ENCODE assay signal across 8 cellular contexts in genomic region chr12:124713436-124714082, GRCh38.
DNase-seq lines count a peak whose midpoint lies in the region; TF ChIP-seq lines count a peak whose summit lies in the region.

No MANE protein-coding gene starts in this region.

- intact Hi-C loops in posterior cingulate gyrus (cut with DNase I), result no loop called here

- POLR2A ChIA-PET in HEK293 (lab: Yijun Ruan, JAX), result no interaction called here

- H3K4me3 Mint-ChIP-seq in activated naive CD4-positive, alpha-beta T cell treated with anti-CD3 and anti-CD28 coated beads, Interleukin-2, amount 50 U/mL, for 24 hours, result peak overlapping the region; percentile 74
- peak overlapping the region; percentile 80 to 87 (median 81) for H3K4me3 Mint-ChIP-seq in immature natural killer cell

- peak overlapping the region; percentile 88 for H3K27ac Mint-ChIP-seq in activated naive CD4-positive, alpha-beta T cell treated with anti-CD3 and anti-CD28 coated beads, Interleukin-2, amount 50 U/mL, for 24 hours
- H3K27ac Mint-ChIP-seq in immature natural killer cell, result peak overlapping the region; percentile 49 to 91 (median 86)

- H3K36me3 ChIP-seq in HEK293 (ENCODE audit: control insufficient read depth in 2 of 2, insufficient read depth in 1 of 2, low read length in 2 of 2) (no peaks in the 10 kb centered on the region), OCI-LY3 (replicated peaks; ENCODE audit: low read depth, low read length) (no peaks in the 10 kb centered on the region)

- no peaks in the 10 kb centered on the region for H4K20me1 ChIP-seq in OCI-LY3 (ENCODE audit: insufficient read depth, low read length)

- H3K79me2 ChIP-seq in OCI-LY3 (ENCODE audit: low read length), result no peaks in the 10 kb centered on the region

- no peaks in the 10 kb centered on the region for H3K27me3 Mint-ChIP-seq in activated naive CD4-positive, alpha-beta T cell treated with anti-CD3 and anti-CD28 coated beads, Interleukin-2, amount 50 U/mL, for 24 hours
- peaks cover 2 to 5% (median 4%) of the 10 kb centered on the region in 3 donors for H3K27me3 Mint-ChIP-seq in immature natural killer cell (ENCODE audit: low read depth in 3 of 3)

- CTCF ChIA-PET in HEK293 (lab: Yijun Ruan, JAX), result no interaction called here

- no peaks in the 10 kb centered on the region for H3K9me3 Mint-ChIP-seq in activated naive CD4-positive, alpha-beta T cell treated with anti-CD3 and anti-CD28 coated beads, Interleukin-2, amount 50 U/mL, for 24 hours
- H3K9me3 Mint-ChIP-seq in immature natural killer cell, result no peaks in the 10 kb centered on the region

- H3K9me3 ChIP-seq in HEK293 (ENCODE audit: control insufficient read depth, insufficient read depth, low read depth, low read length) (no peaks in the 10 kb centered on the region), OCI-LY3 (ENCODE audit: insufficient read depth, low read length) (no peaks in the 10 kb centered on the region)

- H3K4me2 ChIP-seq in OCI-LY3 (ENCODE audit: low read length), result peak overlapping the region; percentile 99

- no peak overlapping the region for H3K4me3 ChIP-seq in HEK293 (ENCODE audit: low read depth, low read length)
- H3K4me3 ChIP-seq in OCI-LY3 (ENCODE audit: low read length), result peak overlapping the region; percentile 76

- peaks cover 44% of the 10 kb centered on the region for H3K27me3 ChIP-seq in OCI-LY3 (ENCODE audit: low read depth, low read length)

- DNase-seq in EL (peak; percentile 71), immature natural killer cell (peak; percentile 52 to 68 (median 58)), posterior cingulate gyrus (no peak), NCI-H1417 (lab: John Stamatoyannopoulos, UW) (no peak)
- DNase-seq in stimulated activated CD4-positive, alpha-beta T cell treated with anti-CD3 and anti-CD28 coated beads, Interleukin-2, amount 100 ng/mL, for 4 hours (ENCODE audit: low read depth), result peak; percentile 78

- peaks cover 18% of the 10 kb centered on the region for H3K4me1 Mint-ChIP-seq in activated naive CD4-positive, alpha-beta T cell treated with anti-CD3 and anti-CD28 coated beads, Interleukin-2, amount 50 U/mL, for 24 hours
- peaks cover 19 to 20% of the 10 kb centered on the region in 2 donors for H3K4me1 Mint-ChIP-seq in immature natural killer cell

- TF ChIP-seq CTCF in HEK293 (tag by site-specific recombination; IDR thresholded peaks at IDR 0.05), result no peak
- no peak for TF ChIP-seq CTCF in OCI-LY3 (IDR thresholded peaks at IDR 0.05; ENCODE audit: low read depth, low read length)

- no peaks in the 10 kb centered on the region for H3K36me3 Mint-ChIP-seq in activated naive CD4-positive, alpha-beta T cell treated with anti-CD3 and anti-CD28 coated beads, Interleukin-2, amount 50 U/mL, for 24 hours
- H3K36me3 Mint-ChIP-seq in immature natural killer cell, result peaks cover 0 to 4% (median 0%) of the 10 kb centered on the region in 3 donors

- H3K4me1 ChIP-seq in HEK293 (ENCODE audit: control insufficient read depth, insufficient read depth, low read length) (peaks cover 3% of the 10 kb centered on the region; the same call in 1 of the 2 replicates), OCI-LY3 (ENCODE audit: low read length) (peaks cover 17% of the 10 kb centered on the region)

- H3K27ac ChIP-seq in HEK293 (ENCODE audit: extremely low read depth, low read depth, low read length), result no peak overlapping the region
- H3K27ac ChIP-seq in OCI-LY3 (ENCODE audit: low read length), result peak overlapping the region; percentile 46

- H2AFZ ChIP-seq in OCI-LY3 (ENCODE audit: low read depth, low read length), result 0 out of 2 replicates have a peak overlapping the region, but pooled peaks have one; percentile 19

- H3K9ac ChIP-seq in OCI-LY3 (ENCODE audit: low read length), result peak overlapping the region; percentile 48; the same call in 1 of the 2 replicates

TF ChIP-seq in HEK293, 187 proteins besides CTCF, POLR2A, EP300 and RAD21 (continues in another document):
- TF ChIP-seq ZSCAN4 (tag by site-specific recombination; IDR thresholded peaks at IDR 0.05) (no peak), ZNF174 (tag by site-specific recombination; IDR thresholded peaks at IDR 0.05) (no peak), ZNF561 (tag by site-specific recombination; IDR thresholded peaks at IDR 0.05; ENCODE audit: borderline replicate concordance) (no peak), SCRT2 (tag by site-specific recombination; IDR thresholded peaks at IDR 0.05) (no peak), ZBTB11 (tag by site-specific recombination; conservative IDR thresholded peaks at IDR 0.05; ENCODE audit: low read depth) (no peak), ZNF658 (tag by site-specific recombination; IDR thresholded peaks at IDR 0.05) (no peak), BCL6B (tag by site-specific recombination; IDR thresholded peaks at IDR 0.05) (no peak), ZSCAN23 (tag by site-specific recombination; IDR thresholded peaks at IDR 0.05) (no peak), ZNF76 (tag by site-specific recombination; IDR thresholded peaks at IDR 0.05; ENCODE audit: borderline replicate concordance, low read depth) (no peak), ZBTB20 (tag by site-specific recombination; IDR thresholded peaks at IDR 0.05) (no peak), ZBTB44 (tag by site-specific recombination; IDR thresholded peaks at IDR 0.05) (no peak), ZNF292 (tag by site-specific recombination; IDR thresholded peaks at IDR 0.05; ENCODE audit: borderline replicate concordance, low read depth) (no peak), ZIC2 (tag by site-specific recombination; IDR thresholded peaks at IDR 0.05) (peak; percentile 29), KLF17 (tag by site-specific recombination; IDR thresholded peaks at IDR 0.05) (no peak)

Comparison
In these comparisons a context has a peak if more than half of its experiments do, and no peak if none do; other contexts are left out.
1. DNase-seq: peak in EL (single experiment), immature natural killer cell (3 of 3) and stimulated activated CD4-positive, alpha-beta T cell treated with anti-CD3 and anti-CD28 coated beads, Interleukin-2, amount 100 ng/mL, for 4 hours (single experiment); none in posterior cingulate gyrus (0 of 10) and NCI-H1417 (0 of 3).